In genomic region chr7:139035588-139036353, GRCh38 we compare ENCODE assay signal across 8 cellular contexts. TPM values are rescaled to one million over a fixed set of nuclear protein-coding genes. Genes with fewer than 3 reads are reported as not detected.
A peak's percentile ranks its signal among the peaks of the same experiment; 100 is the strongest.
DNase-seq lines count a peak whose midpoint lies in the region; ATAC-seq and TF ChIP-seq lines count a peak whose summit lies in the region.

Gene ZC3HAV1L, minus strand, starts transcription at chr7:139036042. Its CDS starts 25 bp downstream, at chr7:139036017.

- H3K9me3 Mint-ChIP-seq in activated CD4-positive, alpha-beta memory T cell treated with anti-CD3 and anti-CD28 coated beads, Interleukin-2, amount 10 ng/mL, durations not matched to agents 7 days and 5 days = no peaks in the 10 kb centered on the region
- H3K9me3 Mint-ChIP-seq in endodermal cell = no peaks in the 10 kb centered on the region
- H3K9me3 Mint-ChIP-seq in stimulated activated naive B cell treated with anti-CD40 and anti-IgM and Interleukin-4, amounts not matched to agents 10 μg/mL and 1 μg/mL and 100 μg/mL, for 72 hours = no peaks in the 10 kb centered on the region

- H3K36me3 ChIP-seq in endodermal cell (ENCODE audit: control insufficient read depth, insufficient read depth, low read length) = peaks cover 4% of the 10 kb centered on the region

- peaks cover 6% of the 10 kb centered on the region for H3K27me3 ChIP-seq in endodermal cell (ENCODE audit: control insufficient read depth, insufficient read depth, low read length, poor library complexity, severe bottlenecking)

- H3K36me3 Mint-ChIP-seq in activated CD4-positive, alpha-beta memory T cell treated with anti-CD3 and anti-CD28 coated beads, Interleukin-2, amount 10 ng/mL, durations not matched to agents 7 days and 5 days (ENCODE audit: low read depth) = peaks cover 25% of the 10 kb centered on the region
- peaks cover 27% of the 10 kb centered on the region for H3K36me3 Mint-ChIP-seq in endodermal cell (ENCODE audit: low read depth)
- peaks cover 19 to 20% of the 10 kb centered on the region in 2 donors for H3K36me3 Mint-ChIP-seq in stimulated activated naive B cell treated with anti-CD40 and anti-IgM and Interleukin-4, amounts not matched to agents 10 μg/mL and 1 μg/mL and 100 μg/mL, for 72 hours

- peaks cover 13% of the 10 kb centered on the region for H3K27me3 Mint-ChIP-seq in activated CD4-positive, alpha-beta memory T cell treated with anti-CD3 and anti-CD28 coated beads, Interleukin-2, amount 10 ng/mL, durations not matched to agents 7 days and 5 days
- H3K27me3 Mint-ChIP-seq in endodermal cell (ENCODE audit: insufficient read depth) = peaks cover 2% of the 10 kb centered on the region
- H3K27me3 Mint-ChIP-seq in stimulated activated naive B cell treated with anti-CD40 and anti-IgM and Interleukin-4, amounts not matched to agents 10 μg/mL and 1 μg/mL and 100 μg/mL, for 72 hours = peaks cover 0 to 4% of the 10 kb centered on the region in 2 donors

- POLR2A ChIA-PET in activated CD4-positive, alpha-beta memory T cell treated with anti-CD3 and anti-CD28 coated beads, Interleukin-2, amount 10 ng/mL, durations not matched to agents 7 days and 5 days (lab: Charles Lee) = interaction anchor here (0.6 to 5.1 kb wide), 15 partner anchors 8 to 324 kb away, joined by 3 to 36 read pairs (median 4); partner anchors contain the start of gene LUC7L2

- H3K27ac Mint-ChIP-seq in activated CD4-positive, alpha-beta memory T cell treated with anti-CD3 and anti-CD28 coated beads, Interleukin-2, amount 10 ng/mL, durations not matched to agents 7 days and 5 days = peak within 1 kb of the TSS; percentile 75
- peak within 1 kb of the TSS; percentile 64 for H3K27ac Mint-ChIP-seq in endodermal cell
- H3K27ac Mint-ChIP-seq in stimulated activated naive B cell treated with anti-CD40 and anti-IgM and Interleukin-4, amounts not matched to agents 10 μg/mL and 1 μg/mL and 100 μg/mL, for 72 hours = peak within 1 kb of the TSS; percentile 91

- 27 to 30% methylated on average over 28 to 81 of the region's 81 CpGs for WGBS in endodermal cell (ENCODE audit: insufficient coverage in 1 of 2, insufficient read length in 1 of 2), 2 experiments

- DNase-seq in AML-193 (lab: John Stamatoyannopoulos, UW) = peak; percentile 34
- DNase-seq in NCI-H2227 treated with DMSO at 0.1 percent for 48 hours (lab: John Stamatoyannopoulos, UW) = peak; percentile 89
- DNase-seq in activated CD4-positive, alpha-beta memory T cell treated with anti-CD3 and anti-CD28 coated beads, Interleukin-2, amount 10 ng/mL, durations not matched to agents 7 days and 5 days = peak; percentile 61
- peak; percentile 83 for DNase-seq in endodermal cell
- peak; percentile 91 for DNase-seq in mesenteric fat pad (ENCODE audit: low spot score)
- peak; percentile 56 for DNase-seq in stimulated activated naive B cell treated with anti-CD40 and anti-IgM and Interleukin-4, amounts not matched to agents 10 μg/mL and 1 μg/mL and 100 μg/mL, for 72 hours

- H3K4me3 Mint-ChIP-seq in activated CD4-positive, alpha-beta memory T cell treated with anti-CD3 and anti-CD28 coated beads, Interleukin-2, amount 10 ng/mL, durations not matched to agents 7 days and 5 days = peak within 1 kb of the TSS; percentile 83
- peak within 1 kb of the TSS; percentile 70 for H3K4me3 Mint-ChIP-seq in endodermal cell
- H3K4me3 Mint-ChIP-seq in stimulated activated naive B cell treated with anti-CD40 and anti-IgM and Interleukin-4, amounts not matched to agents 10 μg/mL and 1 μg/mL and 100 μg/mL, for 72 hours = peak within 1 kb of the TSS; percentile 86 to 90

- peak within 1 kb of the TSS; percentile 24 for H3K27ac ChIP-seq in endodermal cell (ENCODE audit: low read depth, low read length)

- ATAC-seq in GM18870 (IDR thresholded peaks at IDR 0.05; ENCODE audit: unreplicated experiment) (peak; percentile 80), HG03095 (IDR thresholded peaks at IDR 0.05; ENCODE audit: unreplicated experiment) (peak; percentile 86)
- peak; percentile 93 for ATAC-seq in stimulated activated naive B cell treated with anti-CD40 and anti-IgM and Interleukin-4, amounts not matched to agents 10 μg/mL and 1 μg/mL and 100 μg/mL, for 72 hours (replicated peaks)

- TF ChIP-seq CTCF in endodermal cell (conservative IDR thresholded peaks at IDR 0.05) = no peak

- H3K4me1 Mint-ChIP-seq in activated CD4-positive, alpha-beta memory T cell treated with anti-CD3 and anti-CD28 coated beads, Interleukin-2, amount 10 ng/mL, durations not matched to agents 7 days and 5 days = peaks cover 46% of the 10 kb centered on the region
- H3K4me1 Mint-ChIP-seq in endodermal cell = peaks cover 10% of the 10 kb centered on the region
- H3K4me1 Mint-ChIP-seq in stimulated activated naive B cell treated with anti-CD40 and anti-IgM and Interleukin-4, amounts not matched to agents 10 μg/mL and 1 μg/mL and 100 μg/mL, for 72 hours = peaks cover 6 to 24% of the 10 kb centered on the region in 2 donors

- H3K4me3 ChIP-seq in endodermal cell (ENCODE audit: low read length) = peak within 1 kb of the TSS; percentile 60

- peak within 1 kb of the TSS; percentile 25 for H3K9ac ChIP-seq in endodermal cell (ENCODE audit: extremely low read depth, low read length, poor library complexity, severe bottlenecking)

- no peaks in the 10 kb centered on the region for H3K9me3 ChIP-seq in endodermal cell (ENCODE audit: control insufficient read depth, low read length)

- CTCF ChIA-PET in activated CD4-positive, alpha-beta memory T cell treated with anti-CD3 and anti-CD28 coated beads, Interleukin-2, amount 10 ng/mL, durations not matched to agents 7 days and 5 days (lab: Charles Lee) = interaction anchor here (1.1 to 2.3 kb wide), 7 partner anchors 8 to 59 kb away, joined by 3 to 9 read pairs (median 4); no protein-coding TSS in a partner anchor

- H3K4me1 ChIP-seq in endodermal cell (ENCODE audit: control insufficient read depth, insufficient read depth, low read length) = no peaks in the 10 kb centered on the region

RNA-seq across cellular contexts. Expression of gene ZC3HAV1L, which starts in this region (rescaled TPM):
- 10 to 100 TPM; 16.7 to 17.8 TPM for total RNA-seq in activated CD4-positive, alpha-beta memory T cell treated with anti-CD3 and anti-CD28 coated beads, Interleukin-2, amount 10 ng/mL, durations not matched to agents 7 days and 5 days
- total RNA-seq in endodermal cell (10 to 100 TPM in 1 of 2 donors, 1 to 10 TPM in 1; 9.7 to 10.9 TPM), mesenteric fat pad (13.6 TPM)
- 8.2 TPM for polyA plus RNA-seq in endodermal cell (2013, experiment 1 of 2)
- polyA plus RNA-seq in endodermal cell (2013, experiment 2 of 2) = 8.4 TPM

Comparison
In these comparisons a context has a peak if more than half of its experiments do, and no peak if none do; other contexts are left out.
1. Peak in every context shown above with its lines: DNase-seq, ATAC-seq, H3K4me3 ChIP-seq and H3K27ac ChIP-seq.
2. DNase-seq: peak in every context shown above with its lines; median percentile 91 in mesenteric fat pad; 89 in NCI-H2227 treated with DMSO at 0.1 percent for 48 hours; 83 in endodermal cell; 61 in activated CD4-positive, alpha-beta memory T cell treated with anti-CD3 and anti-CD28 coated beads, Interleukin-2, amount 10 ng/mL, durations not matched to agents 7 days and 5 days; 56 in stimulated activated naive B cell treated with anti-CD40 and anti-IgM and Interleukin-4, amounts not matched to agents 10 μg/mL and 1 μg/mL and 100 μg/mL, for 72 hours; 34 in AML-193.